ENCODE assay signal across 26 cellular contexts in the genomic region with DNA sequence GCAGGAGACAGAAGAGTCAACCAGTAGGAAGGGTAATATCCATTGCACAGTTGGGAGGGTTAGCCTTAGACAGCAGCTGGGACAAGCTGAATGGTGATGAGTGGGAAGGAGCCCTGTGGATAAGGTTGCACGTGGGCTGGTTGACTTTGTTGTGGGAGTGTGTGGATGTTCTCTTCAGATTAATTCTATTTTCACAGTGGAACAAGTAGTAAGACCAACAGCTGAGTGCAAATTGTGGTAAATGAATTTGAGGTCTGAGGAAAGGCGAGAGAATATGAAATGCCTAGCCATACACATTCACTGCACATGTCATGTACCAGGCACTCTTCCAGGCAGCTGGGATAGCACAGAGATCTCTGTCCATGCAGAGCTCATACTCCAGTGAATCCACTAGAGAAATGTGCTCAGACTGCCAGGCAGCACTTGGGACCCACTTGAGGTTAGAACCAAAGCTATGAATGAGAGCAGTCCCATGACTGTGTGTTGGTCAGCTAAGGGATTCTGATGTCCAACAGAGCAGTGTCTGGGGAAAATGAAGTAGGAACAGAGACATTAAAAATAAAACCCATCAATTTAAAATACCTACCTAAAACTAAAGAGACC. TPM values are rescaled to one million over a fixed set of nuclear protein-coding genes. Genes with fewer than 3 reads are reported as not detected.
"Had no signal": no experiment of that assay in that cellular context is flagged by ENCODE, and none has a peak within 500 bp of the region (broad histone marks: within the 10 kb centered on the region; RNA-seq: fewer than 3 reads in every experiment).

No MANE protein-coding gene starts in this region.

- H3K27me3 ChIP-seq: ascending aorta, body of pancreas, MG63, Peyer's patch had no signal

- H3K9me3 ChIP-seq: ascending aorta, body of pancreas, MG63, Peyer's patch had no signal

- H3K36me3 ChIP-seq: ascending aorta, MG63, Peyer's patch had no signal

- H3K4me3 ChIP-seq: ascending aorta, body of pancreas, MG63, Peyer's patch had no signal

- H3K27ac ChIP-seq: ascending aorta, body of pancreas, Peyer's patch, RWPE1 had no signal

- ATAC-seq: activated CD8-positive, alpha-beta T cell treated with anti-CD3 and anti-CD28 coated beads, Interleukin-2, amount 10 ng/mL, durations not matched to agents 7 days and 5 days; activated naive CD4-positive, alpha-beta T cell treated with anti-CD3 and anti-CD28 coated beads, Interleukin-2, amount 50 U/mL, for 72 hours; activated naive CD8-positive, alpha-beta T cell treated with anti-CD3 and anti-CD28 coated beads, Interleukin-2, amount 50 U/mL, for 24 hours; body of pancreas; T-helper 17 cell; WTC11 had no signal

- DNase-seq: activated CD4-positive, alpha-beta T cell treated with anti-CD3 and anti-CD28 coated beads for 48 hours; activated CD4-positive, alpha-beta T cell treated with anti-CD3 and anti-CD28 coated beads, Interleukin-2, amount 50 U/mL, for 4 hours; activated CD4-positive, CD25-positive, alpha-beta regulatory T cell treated with anti-CD3 and anti-CD28 coated beads, Interleukin-2, amount 50 U/mL, for 72 hours; activated CD8-positive, alpha-beta memory T cell treated with anti-CD3 and anti-CD28 coated beads, Interleukin-2, amount 50 U/mL, for 48 hours; activated CD8-positive, alpha-beta T cell treated with anti-CD3 and anti-CD28 coated beads, Interleukin-2, amount 10 ng/mL, durations not matched to agents 7 days and 5 days; activated effector memory CD4-positive, alpha-beta T cell treated with anti-CD3 and anti-CD28 coated beads, Interleukin-2, amount 50 U/mL, for 16 hours; activated naive CD4-positive, alpha-beta T cell treated with Interleukin-2 at 50 U/mL for 16 hours; activated naive CD8-positive, alpha-beta T cell treated with anti-CD3 and anti-CD28 coated beads, Interleukin-2, amount 50 U/mL, for 24 hours; activated T-cell treated with anti-CD3 and anti-CD28 coated beads, Interleukin-2, amount 50 U/mL, for 24 hours; amniotic stem cell; body of pancreas; MG63; NCI-H1105; NCI-H1436; NCI-H1694 treated with DMSO at 0.1 percent for 48 hours; NCI-H2081; NCI-H510A treated with DMSO at 0.1 percent for 48 hours; NCI-H69; Peyer's patch; SHP77 treated with DMSO at 0.1 percent for 48 hours; T-helper 17 cell; T-helper 9 cell had no signal

RNA-seq across cellular contexts. Expression of a gene that starts 25.2 kb away (rescaled TPM):
- total RNA-seq: activated CD8-positive, alpha-beta T cell treated with anti-CD3 and anti-CD28 coated beads, Interleukin-2, amount 10 ng/mL, durations not matched to agents 7 days and 5 days; activated naive CD4-positive, alpha-beta T cell treated with anti-CD3 and anti-CD28 coated beads, Interleukin-2, amount 50 U/mL, for 72 hours; ascending aorta; Peyer's patch; T-helper 17 cell; WTC11 had no signal
